In the genomic region with DNA sequence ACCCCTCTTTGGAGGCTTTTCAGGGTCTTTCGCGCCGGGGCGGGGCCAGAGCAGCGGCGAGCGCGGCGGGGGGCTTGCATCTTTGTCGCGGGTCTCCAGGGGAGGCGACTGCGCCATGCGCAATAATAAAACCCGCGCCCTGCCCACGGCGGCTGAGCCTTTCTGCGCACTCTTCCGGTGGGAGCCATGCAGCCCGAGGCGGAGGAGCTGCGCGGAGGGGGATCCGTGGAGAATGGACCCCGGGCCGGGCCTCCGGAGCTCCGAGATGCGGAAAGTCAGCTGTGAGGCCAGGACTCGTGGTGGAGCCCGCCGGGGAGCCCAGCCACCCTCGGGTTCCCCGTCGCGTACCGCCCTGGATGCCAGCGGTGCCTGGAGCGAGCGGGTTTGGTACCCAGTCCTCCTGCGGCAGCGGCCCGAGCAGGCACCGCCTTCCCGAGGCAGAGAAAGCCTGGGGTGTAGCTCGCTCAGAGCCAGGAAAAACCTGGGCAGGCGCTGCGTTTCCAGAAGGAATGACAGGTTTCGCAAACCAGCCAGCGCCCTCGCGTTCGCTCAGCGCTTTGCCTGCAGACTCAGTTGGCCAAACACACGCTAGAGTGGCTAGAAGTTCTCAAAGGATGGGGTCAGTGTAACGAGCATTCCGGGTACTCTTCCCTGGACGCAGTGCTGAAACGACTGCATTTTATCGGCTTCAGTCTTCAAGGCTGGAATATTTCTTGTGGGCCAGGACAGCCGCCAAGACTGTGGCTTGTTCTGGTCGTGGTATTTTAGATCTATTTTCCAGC, we compare ENCODE assay signal across 1 cellular context.
TF ChIP-seq lines count a peak whose summit lies in the region.

No MANE protein-coding gene starts in this region.

TF ChIP-seq in HEK293, 187 proteins besides CTCF, POLR2A, EP300 and RAD21 (continued from another document and continues in another):
- no peak for TF ChIP-seq ZNF23 (tag by site-specific recombination; IDR thresholded peaks at IDR 0.05; ENCODE audit: borderline replicate concordance)
- no peak for TF ChIP-seq ZNF768 (tag by site-specific recombination; IDR thresholded peaks at IDR 0.05)
- peak; percentile 38; the same call in 1 of the 2 replicates for TF ChIP-seq KLF8 (tag by site-specific recombination; IDR thresholded peaks at IDR 0.05)
- TF ChIP-seq TCF7L2 (IDR thresholded peaks at IDR 0.05; ENCODE audit: borderline replicate concordance, low read depth, low read length) = no peak
- TF ChIP-seq ZNF426 (tag by site-specific recombination; IDR thresholded peaks at IDR 0.05) = no peak
- no peak; the same call in 1 of the 2 replicates for TF ChIP-seq SP2 (tag by site-specific recombination; IDR thresholded peaks at IDR 0.05)
- TF ChIP-seq ZNF561 (tag by site-specific recombination; IDR thresholded peaks at IDR 0.05; ENCODE audit: borderline replicate concordance) = peak; percentile 39; the same call in 1 of the 2 replicates
- TF ChIP-seq ZFP37 (tag by site-specific recombination; IDR thresholded peaks at IDR 0.05) = 0 out of 2 replicates have a peak, but pooled peaks have one; percentile 45
- no peak for TF ChIP-seq ZNF530 (tag by site-specific recombination; IDR thresholded peaks at IDR 0.05; ENCODE audit: low read depth)
- no peak for TF ChIP-seq KLF9 (tag by site-specific recombination; IDR thresholded peaks at IDR 0.05; ENCODE audit: low read depth)
- TF ChIP-seq, protein P1, sequence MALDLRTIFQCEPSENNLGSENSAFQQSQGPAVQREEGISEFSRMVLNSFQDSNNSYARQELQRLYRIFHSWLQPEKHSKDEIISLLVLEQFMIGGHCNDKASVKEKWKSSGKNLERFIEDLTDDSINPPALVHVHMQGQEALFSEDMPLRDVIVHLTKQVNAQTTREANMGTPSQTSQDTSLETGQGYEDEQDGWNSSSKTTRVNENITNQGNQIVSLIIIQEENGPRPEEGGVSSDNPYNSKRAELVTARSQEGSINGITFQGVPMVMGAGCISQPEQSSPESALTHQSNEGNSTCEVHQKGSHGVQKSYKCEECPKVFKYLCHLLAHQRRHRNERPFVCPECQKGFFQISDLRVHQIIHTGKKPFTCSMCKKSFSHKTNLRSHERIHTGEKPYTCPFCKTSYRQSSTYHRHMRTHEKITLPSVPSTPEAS (tag by site-specific recombination; IDR thresholded peaks at IDR 0.05) = no peak
- TF ChIP-seq, protein P2, sequence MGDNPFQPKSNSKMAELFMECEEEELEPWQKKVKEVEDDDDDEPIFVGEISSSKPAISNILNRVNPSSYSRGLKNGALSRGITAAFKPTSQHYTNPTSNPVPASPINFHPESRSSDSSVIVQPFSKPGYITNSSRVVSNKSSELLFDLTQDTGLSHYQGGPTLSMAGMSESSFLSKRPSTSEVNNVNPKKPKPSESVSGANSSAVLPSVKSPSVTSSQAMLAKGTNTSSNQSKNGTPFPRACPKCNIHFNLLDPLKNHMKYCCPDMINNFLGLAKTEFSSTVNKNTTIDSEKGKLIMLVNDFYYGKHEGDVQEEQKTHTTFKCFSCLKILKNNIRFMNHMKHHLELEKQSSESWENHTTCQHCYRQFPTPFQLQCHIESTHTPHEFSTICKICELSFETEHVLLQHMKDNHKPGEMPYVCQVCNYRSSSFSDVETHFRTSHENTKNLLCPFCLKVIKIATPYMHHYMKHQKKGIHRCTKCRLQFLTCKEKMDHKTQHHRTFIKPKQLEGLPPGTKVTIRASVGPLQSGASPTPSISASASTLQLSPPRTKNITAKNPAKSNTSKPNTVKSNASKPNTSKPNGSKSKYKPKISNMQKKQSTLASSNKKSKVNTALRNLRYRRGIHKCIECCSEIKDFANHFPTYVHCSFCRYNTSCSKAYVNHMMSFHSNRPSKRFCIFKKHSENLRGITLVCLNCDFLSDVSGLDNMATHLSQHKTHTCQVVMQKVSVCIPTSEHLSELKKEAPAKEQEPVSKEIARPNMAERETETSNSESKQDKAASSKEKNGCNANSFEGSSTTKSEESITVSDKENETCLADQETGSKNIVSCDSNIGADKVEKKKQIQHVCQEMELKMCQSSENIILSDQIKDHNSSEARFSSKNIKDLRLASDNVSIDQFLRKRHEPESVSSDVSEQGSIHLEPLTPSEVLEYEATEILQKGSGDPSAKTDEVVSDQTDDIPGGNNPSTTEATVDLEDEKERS (tag by site-specific recombination; IDR thresholded peaks at IDR 0.05) = no peak
- TF ChIP-seq, protein P3, sequence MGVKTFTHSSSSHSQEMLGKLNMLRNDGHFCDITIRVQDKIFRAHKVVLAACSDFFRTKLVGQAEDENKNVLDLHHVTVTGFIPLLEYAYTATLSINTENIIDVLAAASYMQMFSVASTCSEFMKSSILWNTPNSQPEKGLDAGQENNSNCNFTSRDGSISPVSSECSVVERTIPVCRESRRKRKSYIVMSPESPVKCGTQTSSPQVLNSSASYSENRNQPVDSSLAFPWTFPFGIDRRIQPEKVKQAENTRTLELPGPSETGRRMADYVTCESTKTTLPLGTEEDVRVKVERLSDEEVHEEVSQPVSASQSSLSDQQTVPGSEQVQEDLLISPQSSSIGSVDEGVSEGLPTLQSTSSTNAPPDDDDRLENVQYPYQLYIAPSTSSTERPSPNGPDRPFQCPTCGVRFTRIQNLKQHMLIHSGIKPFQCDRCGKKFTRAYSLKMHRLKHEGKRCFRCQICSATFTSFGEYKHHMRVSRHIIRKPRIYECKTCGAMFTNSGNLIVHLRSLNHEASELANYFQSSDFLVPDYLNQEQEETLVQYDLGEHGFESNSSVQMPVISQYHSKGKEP (tag by site-specific recombination; IDR thresholded peaks at IDR 0.05) = no peak
- TF ChIP-seq ZNF776 (tag by site-specific recombination; IDR thresholded peaks at IDR 0.05; ENCODE audit: borderline replicate concordance) = no peak
- peak; percentile 58; the same call in 1 of the 2 replicates for TF ChIP-seq ZBTB7A (tag by site-specific recombination; IDR thresholded peaks at IDR 0.05; ENCODE audit: low read depth)
- TF ChIP-seq HOXC10 (CRISPR knock-in tag; IDR thresholded peaks at IDR 0.05) = no peak
- peak; percentile 40; the same call in 1 of the 2 replicates for TF ChIP-seq ZFP69B (tag by site-specific recombination; IDR thresholded peaks at IDR 0.05)
- TF ChIP-seq BCL11B (tag by site-specific recombination; IDR thresholded peaks at IDR 0.05; ENCODE audit: low read depth) = no peak
- TF ChIP-seq ZNF174 (tag by site-specific recombination; IDR thresholded peaks at IDR 0.05) = no peak
- TF ChIP-seq ZNF830 (tag by site-specific recombination; IDR thresholded peaks at IDR 0.05; ENCODE audit: low read depth) = no peak
- TF ChIP-seq ZNF596 (tag by site-specific recombination; IDR thresholded peaks at IDR 0.05) = no peak
- no peak for TF ChIP-seq BCL11A (tag by site-specific recombination; IDR thresholded peaks at IDR 0.05; ENCODE audit: low read depth)
- peak; percentile 94 for TF ChIP-seq ZIC2 (tag by site-specific recombination; IDR thresholded peaks at IDR 0.05)
- no peak for TF ChIP-seq ZNF521 (tag by site-specific recombination; IDR thresholded peaks at IDR 0.05)
- TF ChIP-seq, protein P4, sequence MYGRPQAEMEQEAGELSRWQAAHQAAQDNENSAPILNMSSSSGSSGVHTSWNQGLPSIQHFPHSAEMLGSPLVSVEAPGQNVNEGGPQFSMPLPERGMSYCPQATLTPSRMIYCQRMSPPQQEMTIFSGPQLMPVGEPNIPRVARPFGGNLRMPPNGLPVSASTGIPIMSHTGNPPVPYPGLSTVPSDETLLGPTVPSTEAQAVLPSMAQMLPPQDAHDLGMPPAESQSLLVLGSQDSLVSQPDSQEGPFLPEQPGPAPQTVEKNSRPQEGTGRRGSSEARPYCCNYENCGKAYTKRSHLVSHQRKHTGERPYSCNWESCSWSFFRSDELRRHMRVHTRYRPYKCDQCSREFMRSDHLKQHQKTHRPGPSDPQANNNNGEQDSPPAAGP (tag by site-specific recombination; IDR thresholded peaks at IDR 0.05) = 0 out of 2 replicates have a peak, but pooled peaks have one; percentile 19
- TF ChIP-seq ZSCAN16 (tag by site-specific recombination; IDR thresholded peaks at IDR 0.05) = 0 out of 2 replicates have a peak, but pooled peaks have one; percentile 28
- TF ChIP-seq, protein P5, sequence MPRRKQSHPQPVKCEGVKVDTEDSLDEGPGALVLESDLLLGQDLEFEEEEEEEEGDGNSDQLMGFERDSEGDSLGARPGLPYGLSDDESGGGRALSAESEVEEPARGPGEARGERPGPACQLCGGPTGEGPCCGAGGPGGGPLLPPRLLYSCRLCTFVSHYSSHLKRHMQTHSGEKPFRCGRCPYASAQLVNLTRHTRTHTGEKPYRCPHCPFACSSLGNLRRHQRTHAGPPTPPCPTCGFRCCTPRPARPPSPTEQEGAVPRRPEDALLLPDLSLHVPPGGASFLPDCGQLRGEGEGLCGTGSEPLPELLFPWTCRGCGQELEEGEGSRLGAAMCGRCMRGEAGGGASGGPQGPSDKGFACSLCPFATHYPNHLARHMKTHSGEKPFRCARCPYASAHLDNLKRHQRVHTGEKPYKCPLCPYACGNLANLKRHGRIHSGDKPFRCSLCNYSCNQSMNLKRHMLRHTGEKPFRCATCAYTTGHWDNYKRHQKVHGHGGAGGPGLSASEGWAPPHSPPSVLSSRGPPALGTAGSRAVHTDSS (tag by site-specific recombination; IDR thresholded peaks at IDR 0.05) = no peak
- TF ChIP-seq ZNF423 (tag by site-specific recombination; IDR thresholded peaks at IDR 0.05) = peak; percentile 89
- TF ChIP-seq ZNF335 (tag by site-specific recombination; conservative IDR thresholded peaks at IDR 0.05) = peak; percentile 76
- TF ChIP-seq ZNF571 (tag by site-specific recombination; IDR thresholded peaks at IDR 0.05) = no peak
- TF ChIP-seq YY1 (tag by site-specific recombination; IDR thresholded peaks at IDR 0.05) = peak; percentile 40; the same call in 1 of the 2 replicates
- TF ChIP-seq ZBTB17 (tag by site-specific recombination; IDR thresholded peaks at IDR 0.05) = peak; percentile 78
- no peak for TF ChIP-seq WT1 (tag by site-specific recombination; IDR thresholded peaks at IDR 0.05)
- no peak for TF ChIP-seq ZNF292 (tag by site-specific recombination; IDR thresholded peaks at IDR 0.05; ENCODE audit: borderline replicate concordance, low read depth)
- TF ChIP-seq ZNF391 (tag by site-specific recombination; IDR thresholded peaks at IDR 0.05; ENCODE audit: borderline replicate concordance, low read depth) = peak; percentile 39; the same call in 1 of the 2 replicates
- TF ChIP-seq ZNF202 (tag by site-specific recombination; IDR thresholded peaks at IDR 0.05; ENCODE audit: borderline replicate concordance) = no peak
- TF ChIP-seq FEZF1 (tag by site-specific recombination; IDR thresholded peaks at IDR 0.05) = no peak
- TF ChIP-seq ZNF175 (tag by site-specific recombination; IDR thresholded peaks at IDR 0.05) = no peak
- peak; percentile 66 for TF ChIP-seq GLIS1 (tag by site-specific recombination; IDR thresholded peaks at IDR 0.05)
- no peak for TF ChIP-seq SCRT2 (tag by site-specific recombination; IDR thresholded peaks at IDR 0.05)
- no peak for TF ChIP-seq ZNF184 (tag by site-specific recombination; IDR thresholded peaks at IDR 0.05)
- TF ChIP-seq ZEB2 (tag by site-specific recombination; IDR thresholded peaks at IDR 0.05) = peak; percentile 52
- peak; percentile 54; the same call in 1 of the 2 replicates for TF ChIP-seq ZNF501 (tag by site-specific recombination; IDR thresholded peaks at IDR 0.05)
- no peak for TF ChIP-seq ZSCAN23 (tag by site-specific recombination; IDR thresholded peaks at IDR 0.05)
- 0 out of 2 replicates have a peak, but pooled peaks have one; percentile 35 for TF ChIP-seq ZNF843 (tag by site-specific recombination; IDR thresholded peaks at IDR 0.05)
- TF ChIP-seq, protein P6, sequence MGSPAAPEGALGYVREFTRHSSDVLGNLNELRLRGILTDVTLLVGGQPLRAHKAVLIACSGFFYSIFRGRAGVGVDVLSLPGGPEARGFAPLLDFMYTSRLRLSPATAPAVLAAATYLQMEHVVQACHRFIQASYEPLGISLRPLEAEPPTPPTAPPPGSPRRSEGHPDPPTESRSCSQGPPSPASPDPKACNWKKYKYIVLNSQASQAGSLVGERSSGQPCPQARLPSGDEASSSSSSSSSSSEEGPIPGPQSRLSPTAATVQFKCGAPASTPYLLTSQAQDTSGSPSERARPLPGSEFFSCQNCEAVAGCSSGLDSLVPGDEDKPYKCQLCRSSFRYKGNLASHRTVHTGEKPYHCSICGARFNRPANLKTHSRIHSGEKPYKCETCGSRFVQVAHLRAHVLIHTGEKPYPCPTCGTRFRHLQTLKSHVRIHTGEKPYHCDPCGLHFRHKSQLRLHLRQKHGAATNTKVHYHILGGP (tag by site-specific recombination; IDR thresholded peaks at IDR 0.05) = no peak
- TF ChIP-seq, protein P7, sequence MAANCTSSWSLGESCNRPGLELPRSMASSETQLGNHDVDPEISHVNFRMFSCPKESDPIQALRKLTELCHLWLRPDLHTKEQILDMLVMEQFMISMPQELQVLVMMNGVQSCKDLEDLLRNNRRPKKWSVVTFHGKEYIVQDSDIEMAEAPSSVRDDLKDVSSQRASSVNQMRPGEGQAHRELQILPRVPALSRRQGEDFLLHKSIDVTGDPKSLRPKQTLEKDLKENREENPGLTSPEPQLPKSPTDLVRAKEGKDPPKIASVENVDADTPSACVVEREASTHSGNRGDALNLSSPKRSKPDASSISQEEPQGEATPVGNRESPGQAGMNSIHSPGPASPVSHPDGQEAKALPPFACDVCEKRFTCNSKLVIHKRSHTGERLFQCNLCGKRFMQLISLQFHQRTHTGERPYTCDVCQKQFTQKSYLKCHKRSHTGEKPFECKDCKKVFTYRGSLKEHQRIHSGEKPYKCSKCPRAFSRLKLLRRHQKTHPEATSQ (tag by site-specific recombination; IDR thresholded peaks at IDR 0.05) = no peak
- TF ChIP-seq, protein P8, sequence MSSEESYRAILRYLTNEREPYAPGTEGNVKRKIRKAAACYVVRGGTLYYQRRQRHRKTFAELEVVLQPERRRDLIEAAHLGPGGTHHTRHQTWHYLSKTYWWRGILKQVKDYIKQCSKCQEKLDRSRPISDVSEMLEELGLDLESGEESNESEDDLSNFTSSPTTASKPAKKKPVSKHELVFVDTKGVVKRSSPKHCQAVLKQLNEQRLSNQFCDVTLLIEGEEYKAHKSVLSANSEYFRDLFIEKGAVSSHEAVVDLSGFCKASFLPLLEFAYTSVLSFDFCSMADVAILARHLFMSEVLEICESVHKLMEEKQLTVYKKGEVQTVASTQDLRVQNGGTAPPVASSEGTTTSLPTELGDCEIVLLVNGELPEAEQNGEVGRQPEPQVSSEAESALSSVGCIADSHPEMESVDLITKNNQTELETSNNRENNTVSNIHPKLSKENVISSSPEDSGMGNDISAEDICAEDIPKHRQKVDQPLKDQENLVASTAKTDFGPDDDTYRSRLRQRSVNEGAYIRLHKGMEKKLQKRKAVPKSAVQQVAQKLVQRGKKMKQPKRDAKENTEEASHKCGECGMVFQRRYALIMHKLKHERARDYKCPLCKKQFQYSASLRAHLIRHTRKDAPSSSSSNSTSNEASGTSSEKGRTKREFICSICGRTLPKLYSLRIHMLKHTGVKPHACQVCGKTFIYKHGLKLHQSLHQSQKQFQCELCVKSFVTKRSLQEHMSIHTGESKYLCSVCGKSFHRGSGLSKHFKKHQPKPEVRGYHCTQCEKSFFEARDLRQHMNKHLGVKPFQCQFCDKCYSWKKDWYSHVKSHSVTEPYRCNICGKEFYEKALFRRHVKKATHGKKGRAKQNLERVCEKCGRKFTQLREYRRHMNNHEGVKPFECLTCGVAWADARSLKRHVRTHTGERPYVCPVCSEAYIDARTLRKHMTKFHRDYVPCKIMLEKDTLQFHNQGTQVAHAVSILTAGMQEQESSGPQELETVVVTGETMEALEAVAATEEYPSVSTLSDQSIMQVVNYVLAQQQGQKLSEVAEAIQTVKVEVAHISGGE (tag by site-specific recombination; conservative IDR thresholded peaks at IDR 0.05; ENCODE audit: low read depth) = no peak; the same call in none of the 2 replicates
